In the genomic region with DNA sequence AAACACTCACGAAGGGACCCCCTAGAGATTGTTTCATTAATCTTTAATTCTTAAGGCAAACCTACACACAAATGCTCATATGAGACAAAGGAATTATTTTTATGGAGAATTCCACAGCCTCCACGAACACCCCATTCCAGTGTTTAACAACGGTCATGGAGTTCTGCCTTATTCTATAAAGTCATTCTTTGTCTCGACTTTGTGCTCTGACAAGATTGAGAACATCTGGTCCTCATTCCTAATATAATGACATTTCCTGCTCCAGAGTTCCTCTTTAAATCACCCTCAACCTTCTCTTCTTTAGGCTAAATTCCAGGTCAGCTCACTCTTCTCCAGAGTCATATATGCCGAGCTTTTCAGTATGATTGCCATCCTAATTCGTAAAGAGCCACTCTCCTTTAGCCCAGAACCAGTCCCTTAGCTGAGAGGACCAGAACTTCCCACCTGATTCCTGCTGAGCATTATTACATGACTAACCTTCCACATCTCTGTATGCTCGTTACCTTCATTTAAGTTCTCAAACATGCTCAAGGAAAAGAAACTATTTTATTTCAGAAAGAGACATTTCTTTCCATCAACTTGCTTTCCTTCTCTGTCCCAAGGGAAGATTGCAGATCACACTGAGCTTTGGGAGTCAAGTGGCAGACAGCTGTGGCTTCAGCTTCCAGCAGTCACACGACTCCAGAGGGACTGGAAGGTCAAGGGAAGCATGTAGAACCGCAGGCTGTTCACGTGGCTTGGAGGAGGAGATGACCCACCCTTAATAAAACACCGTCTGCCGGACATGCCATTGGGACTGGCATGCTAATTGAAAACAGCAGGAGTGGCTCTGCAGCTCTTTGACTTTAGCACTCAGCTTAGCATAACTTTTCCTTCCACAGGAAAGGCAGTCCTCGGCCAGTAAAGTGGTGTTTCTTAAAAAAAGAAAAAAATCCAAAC, we compare ENCODE assay signal across 11 cellular contexts.
DNase-seq lines count a peak whose midpoint lies in the region; ATAC-seq, FAIRE-seq and TF ChIP-seq lines count a peak whose summit lies in the region.
"Had no signal": no experiment of that assay in that cellular context is flagged by ENCODE, and none has a peak within 500 bp of the region (broad histone marks: within the 10 kb centered on the region; RNA-seq: fewer than 3 reads in every experiment).

No MANE protein-coding gene starts in this region.

- H3K36me3 Mint-ChIP-seq in MCF 10A (ENCODE audit: insufficient read depth, unreplicated experiment) (no peaks in the 10 kb centered on the region), brain (no peaks in the 10 kb centered on the region)
- H3K36me3 Mint-ChIP-seq in stimulated activated memory B cell treated with anti-CD40 and anti-IgM and Interleukin-4, amounts not matched to agents 10 μg/mL and 1 μg/mL and 100 μg/mL, for 72 hours = no peaks in the 10 kb centered on the region

- H3K27me3 ChIP-seq in breast epithelium = no peaks in the 10 kb centered on the region

- no peak for ATAC-seq in stimulated activated memory B cell treated with anti-CD40 and anti-IgM and Interleukin-4, amounts not matched to agents 10 μg/mL and 1 μg/mL and 100 μg/mL, for 72 hours
- ATAC-seq: stimulated activated naive CD8-positive, alpha-beta T cell treated with anti-CD3 and anti-CD28 coated beads, Interleukin-15, Interleukin-2, amounts not matched to agents 100 U/mL and 50 U/mL, for 24 hours had no signal

- H3K27me3 Mint-ChIP-seq in MCF 10A (ENCODE audit: insufficient read depth, unreplicated experiment) (no peaks in the 10 kb centered on the region), brain (peaks cover 3% of the 10 kb centered on the region)
- no peaks in the 10 kb centered on the region for H3K27me3 Mint-ChIP-seq in stimulated activated memory B cell treated with anti-CD40 and anti-IgM and Interleukin-4, amounts not matched to agents 10 μg/mL and 1 μg/mL and 100 μg/mL, for 72 hours
- H3K27me3 Mint-ChIP-seq: B cell had no signal

- H3K9me3 Mint-ChIP-seq in MCF 10A (ENCODE audit: unreplicated experiment) = no peaks in the 10 kb centered on the region
- H3K9me3 Mint-ChIP-seq in brain = peaks cover 3 to 12% (median 5%) of the 10 kb centered on the region in 5 experiments
- peaks cover 6% of the 10 kb centered on the region for H3K9me3 Mint-ChIP-seq in stimulated activated memory B cell treated with anti-CD40 and anti-IgM and Interleukin-4, amounts not matched to agents 10 μg/mL and 1 μg/mL and 100 μg/mL, for 72 hours

- no peak overlapping the region for H3K4me3 Mint-ChIP-seq in MCF 10A (ENCODE audit: unreplicated experiment)
- peak overlapping the region in 3 of 5 experiments; percentile 1 to 54 (median 39) for H3K4me3 Mint-ChIP-seq in brain
- no peak overlapping the region for H3K4me3 Mint-ChIP-seq in stimulated activated memory B cell treated with anti-CD40 and anti-IgM and Interleukin-4, amounts not matched to agents 10 μg/mL and 1 μg/mL and 100 μg/mL, for 72 hours
- H3K4me3 Mint-ChIP-seq: B cell had no signal

- H3K4me3 ChIP-seq in breast epithelium = no peak overlapping the region

- intact Hi-C loops in MCF 10A (cut with micrococcal nuclease) = no loop called here
- intact Hi-C loops in breast epithelium (cut with DNase I; ENCODE audit: low total_unique reads) = no loop called here

- CTCF ChIA-PET in MCF 10A (lab: Yijun Ruan, JAX) = interaction anchor here (0.6 kb wide), 1 partner anchor 156 kb away, joined by 3 read pairs; no protein-coding TSS in a partner anchor

- H3K27ac Mint-ChIP-seq in MCF 10A (ENCODE audit: low read depth, unreplicated experiment) (no peak overlapping the region), brain (peak overlapping the region in 3 of 5 experiments; percentile 35 to 82 (median 40))
- no peak overlapping the region for H3K27ac Mint-ChIP-seq in stimulated activated memory B cell treated with anti-CD40 and anti-IgM and Interleukin-4, amounts not matched to agents 10 μg/mL and 1 μg/mL and 100 μg/mL, for 72 hours
- H3K27ac Mint-ChIP-seq: B cell had no signal

- DNase-seq in MCF 10A (ENCODE audit: unreplicated experiment) (peak; percentile 28), breast epithelium (ENCODE audit: low spot score in 2 of 2) (no peak), iPS-NIHi7 (ENCODE audit: extremely low spot score) (peak; percentile 81), urothelium cell line (ENCODE audit: low spot score) (peak; percentile 30), mesenteric fat pad (ENCODE audit: low spot score) (no peak)
- no peak for DNase-seq in effector CD8-positive, alpha-beta T cell (lab: John Stamatoyannopoulos, UW)
- DNase-seq: NCI-H2029 treated with DMSO at 0.1 percent for 48 hours; stimulated activated naive CD8-positive, alpha-beta T cell treated with anti-CD3 and anti-CD28 coated beads, Interleukin-15, Interleukin-2, amounts not matched to agents 100 U/mL and 50 U/mL, for 24 hours had no signal

- H3K4me1 Mint-ChIP-seq in MCF 10A (ENCODE audit: insufficient read depth, unreplicated experiment) (no peaks in the 10 kb centered on the region), brain (peaks cover 19% of the 10 kb centered on the region)
- H3K4me1 Mint-ChIP-seq in stimulated activated memory B cell treated with anti-CD40 and anti-IgM and Interleukin-4, amounts not matched to agents 10 μg/mL and 1 μg/mL and 100 μg/mL, for 72 hours = no peaks in the 10 kb centered on the region
- H3K4me1 Mint-ChIP-seq: B cell had no signal

- POLR2A ChIA-PET in MCF 10A (lab: Yijun Ruan, JAX) = interaction anchor here (0.9 kb wide), 1 partner anchor 35 kb away, joined by 3 read pairs; no protein-coding TSS in a partner anchor

- TF ChIP-seq CTCF in MCF 10A (IDR thresholded peaks at IDR 0.05; ENCODE audit: unreplicated experiment) (no peak), breast epithelium (IDR thresholded peaks at IDR 0.05) (no peak), brain (conservative IDR thresholded peaks at IDR 0.05) (no peak)

- no TSS peak for BruUV-seq in MCF 10A (replicated peaks; lab: Mats Ljungman, UMichigan)

- no peak for TF ChIP-seq POLR2A in breast epithelium (IDR thresholded peaks at IDR 0.05)

- no peaks in the 10 kb centered on the region for H3K9me3 ChIP-seq in breast epithelium

- no peaks in the 10 kb centered on the region for H3K4me1 ChIP-seq in breast epithelium

- H3K36me3 ChIP-seq in breast epithelium = no peaks in the 10 kb centered on the region

- H3K27ac ChIP-seq in breast epithelium = no peak overlapping the region

- FAIRE-seq in urothelium cell line (lab: Jason Lieb, UNC) = peak; percentile 78

Comparison
In these comparisons a context has a peak if more than half of its experiments do, and no peak if none do; other contexts are left out.
1. DNase-seq: peak in MCF 10A (single experiment), iPS-NIHi7 (single experiment) and urothelium cell line (single experiment); none in breast epithelium (0 of 2), mesenteric fat pad (single experiment) and effector CD8-positive, alpha-beta T cell (single experiment).
2. H3K27ac Mint-ChIP-seq: peak in brain (3 of 5); none in MCF 10A (single experiment) and stimulated activated memory B cell treated with anti-CD40 and anti-IgM and Interleukin-4, amounts not matched to agents 10 μg/mL and 1 μg/mL and 100 μg/mL, for 72 hours (single experiment).
3. H3K4me3 Mint-ChIP-seq: peak in brain (3 of 5); none in MCF 10A (single experiment) and stimulated activated memory B cell treated with anti-CD40 and anti-IgM and Interleukin-4, amounts not matched to agents 10 μg/mL and 1 μg/mL and 100 μg/mL, for 72 hours (single experiment).